In genomic region chr3:116314476-116314875, GRCh38 we compare ENCODE assay signal across 1 cellular context.
TF ChIP-seq lines count a peak whose summit lies in the region.

No MANE protein-coding gene starts in this region.

TF ChIP-seq in K562, 482 proteins besides CTCF, POLR2A, EP300 and RAD21 (continued from another document and continues in another):
- TF ChIP-seq, protein P1, sequence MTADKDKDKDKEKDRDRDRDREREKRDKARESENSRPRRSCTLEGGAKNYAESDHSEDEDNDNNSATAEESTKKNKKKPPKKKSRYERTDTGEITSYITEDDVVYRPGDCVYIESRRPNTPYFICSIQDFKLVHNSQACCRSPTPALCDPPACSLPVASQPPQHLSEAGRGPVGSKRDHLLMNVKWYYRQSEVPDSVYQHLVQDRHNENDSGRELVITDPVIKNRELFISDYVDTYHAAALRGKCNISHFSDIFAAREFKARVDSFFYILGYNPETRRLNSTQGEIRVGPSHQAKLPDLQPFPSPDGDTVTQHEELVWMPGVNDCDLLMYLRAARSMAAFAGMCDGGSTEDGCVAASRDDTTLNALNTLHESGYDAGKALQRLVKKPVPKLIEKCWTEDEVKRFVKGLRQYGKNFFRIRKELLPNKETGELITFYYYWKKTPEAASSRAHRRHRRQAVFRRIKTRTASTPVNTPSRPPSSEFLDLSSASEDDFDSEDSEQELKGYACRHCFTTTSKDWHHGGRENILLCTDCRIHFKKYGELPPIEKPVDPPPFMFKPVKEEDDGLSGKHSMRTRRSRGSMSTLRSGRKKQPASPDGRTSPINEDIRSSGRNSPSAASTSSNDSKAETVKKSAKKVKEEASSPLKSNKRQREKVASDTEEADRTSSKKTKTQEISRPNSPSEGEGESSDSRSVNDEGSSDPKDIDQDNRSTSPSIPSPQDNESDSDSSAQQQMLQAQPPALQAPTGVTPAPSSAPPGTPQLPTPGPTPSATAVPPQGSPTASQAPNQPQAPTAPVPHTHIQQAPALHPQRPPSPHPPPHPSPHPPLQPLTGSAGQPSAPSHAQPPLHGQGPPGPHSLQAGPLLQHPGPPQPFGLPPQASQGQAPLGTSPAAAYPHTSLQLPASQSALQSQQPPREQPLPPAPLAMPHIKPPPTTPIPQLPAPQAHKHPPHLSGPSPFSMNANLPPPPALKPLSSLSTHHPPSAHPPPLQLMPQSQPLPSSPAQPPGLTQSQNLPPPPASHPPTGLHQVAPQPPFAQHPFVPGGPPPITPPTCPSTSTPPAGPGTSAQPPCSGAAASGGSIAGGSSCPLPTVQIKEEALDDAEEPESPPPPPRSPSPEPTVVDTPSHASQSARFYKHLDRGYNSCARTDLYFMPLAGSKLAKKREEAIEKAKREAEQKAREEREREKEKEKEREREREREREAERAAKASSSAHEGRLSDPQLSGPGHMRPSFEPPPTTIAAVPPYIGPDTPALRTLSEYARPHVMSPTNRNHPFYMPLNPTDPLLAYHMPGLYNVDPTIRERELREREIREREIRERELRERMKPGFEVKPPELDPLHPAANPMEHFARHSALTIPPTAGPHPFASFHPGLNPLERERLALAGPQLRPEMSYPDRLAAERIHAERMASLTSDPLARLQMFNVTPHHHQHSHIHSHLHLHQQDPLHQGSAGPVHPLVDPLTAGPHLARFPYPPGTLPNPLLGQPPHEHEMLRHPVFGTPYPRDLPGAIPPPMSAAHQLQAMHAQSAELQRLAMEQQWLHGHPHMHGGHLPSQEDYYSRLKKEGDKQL (CRISPR knock-in tag; IDR thresholded peaks at IDR 0.05; ENCODE audit: borderline replicate concordance) = no peak
- TF ChIP-seq DPF2 (IDR thresholded peaks at IDR 0.05) = peak; percentile 56; the same call in 1 of the 2 replicates
- TF ChIP-seq SMARCA5 (IDR thresholded peaks at IDR 0.05) = no peak
- TF ChIP-seq POLR2B (IDR thresholded peaks at IDR 0.05; ENCODE audit: low read depth, partially characterized antibody) = no peak
- TF ChIP-seq GMEB1 (CRISPR knock-in tag; IDR thresholded peaks at IDR 0.05) = no peak
- no peak for TF ChIP-seq ZNF584 (CRISPR knock-in tag; IDR thresholded peaks at IDR 0.05; ENCODE audit: low read depth)
- TF ChIP-seq, protein P2, sequence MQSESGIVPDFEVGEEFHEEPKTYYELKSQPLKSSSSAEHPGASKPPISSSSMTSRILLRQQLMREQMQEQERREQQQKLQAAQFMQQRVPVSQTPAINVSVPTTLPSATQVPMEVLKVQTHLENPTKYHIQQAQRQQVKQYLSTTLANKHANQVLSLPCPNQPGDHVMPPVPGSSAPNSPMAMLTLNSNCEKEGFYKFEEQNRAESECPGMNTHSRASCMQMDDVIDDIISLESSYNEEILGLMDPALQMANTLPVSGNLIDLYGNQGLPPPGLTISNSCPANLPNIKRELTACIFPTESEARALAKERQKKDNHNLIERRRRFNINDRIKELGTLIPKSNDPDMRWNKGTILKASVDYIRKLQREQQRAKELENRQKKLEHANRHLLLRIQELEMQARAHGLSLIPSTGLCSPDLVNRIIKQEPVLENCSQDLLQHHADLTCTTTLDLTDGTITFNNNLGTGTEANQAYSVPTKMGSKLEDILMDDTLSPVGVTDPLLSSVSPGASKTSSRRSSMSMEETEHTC (IDR thresholded peaks at IDR 0.05) = no peak
- no peak for TF ChIP-seq ARNT (IDR thresholded peaks at IDR 0.05)
- TF ChIP-seq, protein P3, sequence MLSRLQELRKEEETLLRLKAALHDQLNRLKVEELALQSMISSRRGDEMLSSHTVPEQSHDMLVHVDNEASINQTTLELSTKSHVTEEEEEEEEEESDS (CRISPR knock-in tag; IDR thresholded peaks at IDR 0.05) = no peak
- no peak for TF ChIP-seq NCOA1 (IDR thresholded peaks at IDR 0.05; ENCODE audit: low read depth)
- TF ChIP-seq KLF10 (CRISPR knock-in tag; IDR thresholded peaks at IDR 0.05) = no peak
- no peak for TF ChIP-seq KDM5B (IDR thresholded peaks at IDR 0.05; ENCODE audit: insufficient replicate concordance, low read depth, low read length)
- TF ChIP-seq ARID1B (IDR thresholded peaks at IDR 0.05) = peak; percentile 82
- no peak for TF ChIP-seq ZSCAN32 (CRISPR knock-in tag; IDR thresholded peaks at IDR 0.05)
- no peak for TF ChIP-seq ELK1 (CRISPR knock-in tag; IDR thresholded peaks at IDR 0.05)
- TF ChIP-seq ZNF717 (CRISPR knock-in tag; IDR thresholded peaks at IDR 0.05) = no peak
- no peak for TF ChIP-seq ZBTB7A (IDR thresholded peaks at IDR 0.05; ENCODE audit: borderline replicate concordance, control insufficient read depth, low read depth, low read length)
- no peak for TF ChIP-seq XRCC4 (IDR thresholded peaks at IDR 0.05; ENCODE audit: extremely low read depth, insufficient read depth, insufficient read length)
- TF ChIP-seq GTF2E2 (tag; IDR thresholded peaks at IDR 0.05) = no peak
- TF ChIP-seq ZEB2 (IDR thresholded peaks at IDR 0.05) = no peak
- TF ChIP-seq ATF7 (IDR thresholded peaks at IDR 0.05) = 0 out of 2 replicates have a peak, but pooled peaks have one; percentile 29
- TF ChIP-seq, protein P4, sequence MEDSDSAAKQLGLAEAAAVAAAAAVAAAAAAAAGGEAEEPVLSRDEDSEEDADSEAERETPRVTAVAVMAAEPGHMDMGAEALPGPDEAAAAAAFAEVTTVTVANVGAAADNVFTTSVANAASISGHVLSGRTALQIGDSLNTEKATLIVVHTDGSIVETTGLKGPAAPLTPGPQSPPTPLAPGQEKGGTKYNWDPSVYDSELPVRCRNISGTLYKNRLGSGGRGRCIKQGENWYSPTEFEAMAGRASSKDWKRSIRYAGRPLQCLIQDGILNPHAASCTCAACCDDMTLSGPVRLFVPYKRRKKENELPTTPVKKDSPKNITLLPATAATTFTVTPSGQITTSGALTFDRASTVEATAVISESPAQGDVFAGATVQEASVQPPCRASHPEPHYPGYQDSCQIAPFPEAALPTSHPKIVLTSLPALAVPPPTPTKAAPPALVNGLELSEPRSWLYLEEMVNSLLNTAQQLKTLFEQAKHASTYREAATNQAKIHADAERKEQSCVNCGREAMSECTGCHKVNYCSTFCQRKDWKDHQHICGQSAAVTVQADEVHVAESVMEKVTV (CRISPR knock-in tag; IDR thresholded peaks at IDR 0.05) = no peak
- no peak for TF ChIP-seq EHMT2 (IDR thresholded peaks at IDR 0.05)
- TF ChIP-seq MAFK (IDR thresholded peaks at IDR 0.05; ENCODE audit: low read length) = no peak
- no peak for TF ChIP-seq ZNF695 (CRISPR knock-in tag; IDR thresholded peaks at IDR 0.05)
- TF ChIP-seq ZNF282 (CRISPR knock-in tag; IDR thresholded peaks at IDR 0.05) = no peak
- no peak for TF ChIP-seq ARID4B (CRISPR knock-in tag; IDR thresholded peaks at IDR 0.05)
- no peak for TF ChIP-seq ZZZ3 (IDR thresholded peaks at IDR 0.05)
- no peak for TF ChIP-seq HSF4 (CRISPR knock-in tag; IDR thresholded peaks at IDR 0.05; ENCODE audit: borderline replicate concordance)
- TF ChIP-seq GABPB1 (CRISPR knock-in tag; IDR thresholded peaks at IDR 0.05) = no peak
- no peak for TF ChIP-seq IFI16 (CRISPR knock-in tag; IDR thresholded peaks at IDR 0.05)
- no peak for TF ChIP-seq IRF1 (CRISPR knock-in tag; IDR thresholded peaks at IDR 0.05; ENCODE audit: borderline replicate concordance)
- TF ChIP-seq ILK (tag; IDR thresholded peaks at IDR 0.05; ENCODE audit: borderline replicate concordance, low read depth) = no peak
- peak; percentile 60; the same call in 1 of the 2 replicates for TF ChIP-seq SOX6 (IDR thresholded peaks at IDR 0.05)
- TF ChIP-seq HDAC3 (IDR thresholded peaks at IDR 0.05; ENCODE audit: borderline replicate concordance, partially characterized antibody) = peak; percentile 44
- no peak for TF ChIP-seq ZNF785 (CRISPR knock-in tag; IDR thresholded peaks at IDR 0.05)
- TF ChIP-seq RNF219 (CRISPR knock-in tag; IDR thresholded peaks at IDR 0.05) = no peak
- no peak for TF ChIP-seq NEUROD1 (IDR thresholded peaks at IDR 0.05; ENCODE audit: borderline replicate concordance, low read depth, low read length, partially characterized antibody)
- no peak for TF ChIP-seq FOXA3 (CRISPR knock-in tag; conservative IDR thresholded peaks at IDR 0.05 in 1 of 2, IDR thresholded peaks at IDR 0.05 in 1 of 2)
- no peak for TF ChIP-seq HNRNPLL (IDR thresholded peaks at IDR 0.05; ENCODE audit: low read depth, low read length, poor library complexity, severe bottlenecking)
- TF ChIP-seq, protein P5, sequence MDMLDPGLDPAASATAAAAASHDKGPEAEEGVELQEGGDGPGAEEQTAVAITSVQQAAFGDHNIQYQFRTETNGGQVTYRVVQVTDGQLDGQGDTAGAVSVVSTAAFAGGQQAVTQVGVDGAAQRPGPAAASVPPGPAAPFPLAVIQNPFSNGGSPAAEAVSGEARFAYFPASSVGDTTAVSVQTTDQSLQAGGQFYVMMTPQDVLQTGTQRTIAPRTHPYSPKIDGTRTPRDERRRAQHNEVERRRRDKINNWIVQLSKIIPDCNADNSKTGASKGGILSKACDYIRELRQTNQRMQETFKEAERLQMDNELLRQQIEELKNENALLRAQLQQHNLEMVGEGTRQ (CRISPR knock-in tag; IDR thresholded peaks at IDR 0.05) = no peak
- TF ChIP-seq ZNF707 (CRISPR knock-in tag; conservative IDR thresholded peaks at IDR 0.05) = no peak
